ENCODE assay signal across 8 cellular contexts in the genomic region with DNA sequence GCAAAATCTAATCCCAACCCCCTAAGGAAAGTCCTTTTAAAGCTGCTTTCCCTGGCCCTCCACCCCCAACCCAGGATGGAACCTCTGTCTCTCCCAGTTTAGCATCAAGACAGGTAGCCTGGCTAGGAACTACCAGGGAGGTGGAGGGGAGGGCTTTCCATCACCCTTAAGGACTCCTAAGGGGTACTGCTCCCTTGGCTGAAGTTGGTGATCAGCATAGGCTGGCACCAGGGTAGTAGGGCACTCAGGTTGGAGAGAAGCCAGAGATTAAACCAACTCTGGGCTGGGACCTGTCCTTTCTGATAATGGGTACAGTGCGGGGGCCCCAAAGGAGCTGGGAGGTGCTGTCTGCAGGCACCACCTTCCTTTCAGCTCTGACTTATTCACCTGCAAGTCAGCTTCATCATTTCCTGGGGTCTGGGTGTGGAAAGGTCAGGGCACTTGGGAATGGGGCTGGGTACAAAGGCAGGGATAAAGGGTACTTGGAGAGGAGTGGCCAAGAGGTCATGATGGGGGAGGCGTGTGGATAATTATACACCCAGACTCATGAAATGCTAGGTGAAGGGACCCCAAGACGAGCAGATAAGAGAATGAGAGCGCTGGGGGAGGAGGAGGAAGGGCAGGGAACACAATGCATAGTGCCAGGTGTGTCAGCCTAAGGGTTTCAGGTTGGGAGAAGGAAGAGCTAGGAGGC. TPM values are rescaled to one million over a fixed set of nuclear protein-coding genes. Genes with fewer than 3 reads are reported as not detected.
DNase-seq lines count a peak whose midpoint lies in the region; ATAC-seq, FAIRE-seq and TF ChIP-seq lines count a peak whose summit lies in the region.

No MANE protein-coding gene starts in this region.

- peak overlapping the region; percentile 70 to 82 for H4K8ac ChIP-seq in IMR-90 (ENCODE audit: low read depth in 2 of 2, low read length in 2 of 2)

- H4K20me1 ChIP-seq in IMR-90 (ENCODE audit: insufficient read depth, low read length) (peaks cover 56% of the 10 kb centered on the region), HepG2 (ENCODE audit: insufficient read depth, low read length) (0 out of 2 replicates have a peak, but pooled peaks cover 2% of the 10 kb centered on the region)

- H3K27ac ChIP-seq in IMR-90 (ENCODE audit: insufficient read depth, low read length), result peak overlapping the region; percentile 99
- H3K27ac ChIP-seq in ascending aorta, result peak overlapping the region; percentile 94 to 98
- peak overlapping the region; percentile 13 for H3K27ac ChIP-seq in HepG2 (ENCODE audit: extremely low read length, insufficient read depth, low read length)
- H3K27ac ChIP-seq in suprapubic skin, result peak overlapping the region; percentile 89

- H2AK9ac ChIP-seq in IMR-90 (replicated peaks; ENCODE audit: low read depth, low read length, poor library complexity), result peak overlapping the region; percentile 95

- H3K27me3 ChIP-seq in BE2C, result no peaks in the 10 kb centered on the region
- H3K27me3 ChIP-seq in IMR-90 (ENCODE audit: control insufficient read depth, insufficient read depth, low read length), result no peaks in the 10 kb centered on the region
- H3K27me3 ChIP-seq in ascending aorta, result no peaks in the 10 kb centered on the region
- no peaks in the 10 kb centered on the region; a peak in 1 of 5 replicates for H3K27me3 ChIP-seq in HepG2 (ENCODE audit: control insufficient read depth in 1 of 2, insufficient read depth in 2 of 2, low read length in 2 of 2)
- H3K27me3 ChIP-seq in suprapubic skin, result no peaks in the 10 kb centered on the region

- H2BK5ac ChIP-seq in IMR-90 (ENCODE audit: low read depth, low read length, poor library complexity, severe bottlenecking), result peak overlapping the region; percentile 93

- ATAC-seq in IMR-90 (ENCODE audit: low read depth) (no peak), HepG2 (peak; percentile 2; the same call in 2 of the 3 replicates)

- TF ChIP-seq EP300 in HepG2 (IDR thresholded peaks at IDR 0.05; ENCODE audit: low read depth in 2 of 2, low read length in 2 of 2), result no peak
- no peak for TF ChIP-seq EP300 in HepG2 (CRISPR knock-in tag; IDR thresholded peaks at IDR 0.05; ENCODE audit: borderline replicate concordance)
- TF ChIP-seq EP300 in suprapubic skin (IDR thresholded peaks at IDR 0.05), result no peak

- intact Hi-C loops in IMR-90 (cut with micrococcal nuclease) (loop anchor here (5.0 kb wide), 1 partner anchor 35 kb away; a partner anchor contains a TSS), ascending aorta (cut with DNase I) (no loop called here), HepG2 (cut with micrococcal nuclease; ENCODE audit: unreplicated experiment) (loop anchor here (5.0 kb wide), 1 partner anchor 35 kb away; a partner anchor contains a TSS)

- H3K14ac ChIP-seq in IMR-90 (replicated peaks; ENCODE audit: low read depth, low read length), result peak overlapping the region; percentile 94

- FAIRE-seq in HepG2 (lab: Jason Lieb, UNC), result no peak

- no peak for DNase-seq in BE2C
- DNase-seq in IMR-90, result no peak
- DNase-seq in ascending aorta (ENCODE audit: low spot score in 2 of 2), result no peak
- DNase-seq in HepG2 (ENCODE audit: low spot score), result no peak
- no peak for DNase-seq in suprapubic skin (ENCODE audit: low spot score in 2 of 2)
- DNase-seq in occipital lobe (lab: John Stamatoyannopoulos, UW), result no peak
- DNase-seq in NCI-H128 (lab: John Stamatoyannopoulos, UW; ENCODE audit: unreplicated experiment), result no peak
- DNase-seq in COLO829 (ENCODE audit: low spot score), result no peak

- H4K5ac ChIP-seq in IMR-90 (ENCODE audit: low read depth, low read length), result peak overlapping the region; percentile 58

- CTCF ChIA-PET in IMR-90 (lab: Yijun Ruan, JAX), result interaction anchor here (0.7 to 1.2 kb wide), 2 partner anchors 9 to 13 kb away, joined by 4 to 6 read pairs; no protein-coding TSS in a partner anchor
- CTCF ChIA-PET in HepG2 (lab: Yijun Ruan, JAX; ENCODE audit: low intra/inter-chr PET ratio, low total read pairs), result no interaction called here

- POLR2A ChIA-PET in IMR-90 (lab: Charles Lee; ENCODE audit: unreplicated experiment) (interaction anchor here (0.6 to 1.4 kb wide), 2 partner anchors 9 to 217 kb away, joined by 3 read pairs; a partner anchor contains a TSS), HepG2 (lab: Yijun Ruan, JAX) (interaction anchor here (1.2 to 13.5 kb wide), 6 partner anchors 9 to 153 kb away, joined by 3 to 390 read pairs (median 19); a partner anchor contains a TSS)

- H3K4me1 ChIP-seq in BE2C (peaks cover 3% of the 10 kb centered on the region), IMR-90 (ENCODE audit: control insufficient read depth, insufficient read depth, low read length) (peaks cover 48% of the 10 kb centered on the region), ascending aorta (peaks cover 37 to 56% of the 10 kb centered on the region in 2 donors), HepG2 (ENCODE audit: insufficient read depth, low read length) (peaks cover 83% of the 10 kb centered on the region), suprapubic skin (peaks cover 87% of the 10 kb centered on the region)

- H3K18ac ChIP-seq in IMR-90 (ENCODE audit: low read depth, low read length), result peak overlapping the region; percentile 91

- TF ChIP-seq RAD21 in IMR-90 (IDR thresholded peaks at IDR 0.05; ENCODE audit: low read length) (no peak), HepG2 (CRISPR knock-in tag; IDR thresholded peaks at IDR 0.05) (no peak)

- H3K4me2 ChIP-seq in IMR-90 (ENCODE audit: low read depth, low read length), result peak overlapping the region; percentile 98
- H3K4me2 ChIP-seq in HepG2 (ENCODE audit: low read depth, low read length), result peak overlapping the region; percentile 92

- TF ChIP-seq CTCF in BE2C (IDR thresholded peaks at IDR 0.05; ENCODE audit: low read depth, low read length) (no peak), IMR-90 (conservative IDR thresholded peaks at IDR 0.05; ENCODE audit: low read depth, low read length) (no peak), ascending aorta (IDR thresholded peaks at IDR 0.05) (no peak), HepG2 (CRISPR knock-in tag; IDR thresholded peaks at IDR 0.05) (no peak), suprapubic skin (IDR thresholded peaks at IDR 0.05) (no peak)

- peaks cover 49% of the 10 kb centered on the region for H3K79me2 ChIP-seq in HepG2 (ENCODE audit: insufficient read depth, low read length)

- H2AK5ac ChIP-seq in IMR-90 (ENCODE audit: low read depth, low read length), result peak overlapping the region; percentile 73

- no TSS peak for BruUV-seq in IMR-90 (replicated peaks; lab: Mats Ljungman, UMichigan)
- BruUV-seq in HepG2 (replicated peaks; lab: Mats Ljungman, UMichigan), result no TSS peak

- H3K56ac ChIP-seq in IMR-90 (ENCODE audit: extremely low read depth, insufficient read depth, low read length), result peak overlapping the region; percentile 77

- H3K4me3 ChIP-seq in BE2C (ENCODE audit: low read depth, low read length) (peak overlapping the region; percentile 89), IMR-90 (ENCODE audit: insufficient read depth, low read depth, low read length) (peak overlapping the region; percentile 94), ascending aorta (peak overlapping the region; percentile 72 to 89), HepG2 (replicated peaks in 1 of 3; ENCODE audit: insufficient read depth in 1 of 3, low read depth in 2 of 3, low read length in 3 of 3) (peak overlapping the region; percentile 85 to 92 (median 90)), suprapubic skin (peak overlapping the region; percentile 90)

- TF ChIP-seq POLR2A in IMR-90 (IDR thresholded peaks at IDR 0.05; ENCODE audit: low read depth, low read length) (no peak), HepG2 (IDR thresholded peaks at IDR 0.05; ENCODE audit: insufficient read depth in 1 of 2, low read depth in 2 of 2, low read length in 2 of 2) (no peak), suprapubic skin (IDR thresholded peaks at IDR 0.05) (no peak)

- H3K23ac ChIP-seq in IMR-90 (ENCODE audit: low read depth, low read length), result peak overlapping the region; percentile 97

- H2BK120ac ChIP-seq in IMR-90 (ENCODE audit: low read depth, low read length), result peak overlapping the region; percentile 73

- in situ Hi-C loops in IMR-90 (cut with MboI; ENCODE audit: low sequenced_read_pairs) (no loop called here), HepG2 (cut with HindIII; ENCODE audit: extremely low pct_ligation_motif_present, low pct_unique_long_range_greater_than_20kb) (no loop called here)

- peak overlapping the region; percentile 94 for H4K91ac ChIP-seq in IMR-90 (ENCODE audit: insufficient read depth, low read depth, low read length)

- WGBS in IMR-90 (ENCODE audit: extremely low coverage in 2 of 2, insufficient read length in 1 of 2), 2 experiments, result no CpG with 5 or more reads among the region's 4 CpGs
- WGBS in HepG2 (ENCODE audit: low lambda C conversion rate), result 31% methylated on average over 4 of the region's 4 CpGs
- WGBS in suprapubic skin, result 25% methylated on average over 4 of the region's 4 CpGs

- H2AFZ ChIP-seq in IMR-90 (replicated peaks; ENCODE audit: low read length, poor library complexity) (no peak overlapping the region), HepG2 (ENCODE audit: low read length) (no peak overlapping the region)

- H3K36me3 ChIP-seq in BE2C (no peaks in the 10 kb centered on the region), IMR-90 (ENCODE audit: control insufficient read depth, insufficient read depth, low read length) (peaks cover 14% of the 10 kb centered on the region), ascending aorta (peaks cover 0 to 1% of the 10 kb centered on the region in 2 donors), HepG2 (replicated peaks in 1 of 2; ENCODE audit: control insufficient read depth in 1 of 2, insufficient read depth in 2 of 2, low read length in 2 of 2) (peaks cover 0 to 3% of the 10 kb centered on the region in 2 experiments; a peak in 2 of 5 replicates), suprapubic skin (no peaks in the 10 kb centered on the region)

- peak overlapping the region; percentile 92 for H3K4ac ChIP-seq in IMR-90 (ENCODE audit: low read depth, low read length)

- peak overlapping the region; percentile 87 for H3K9ac ChIP-seq in IMR-90 (ENCODE audit: low read depth, low read length)
- peak overlapping the region; percentile 83 for H3K9ac ChIP-seq in HepG2 (ENCODE audit: insufficient read depth, low read depth, low read length)

- H3K79me1 ChIP-seq in IMR-90 (ENCODE audit: low read depth in 1 of 2, low read length in 2 of 2), result peaks cover 4 to 81% of the 10 kb centered on the region in 2 experiments; a peak in 3 of 4 replicates

- H2BK20ac ChIP-seq in IMR-90 (ENCODE audit: low read depth, low read length), result peak overlapping the region; percentile 62

- dilution Hi-C loops in IMR-90 (cut with HindIII; ENCODE audit: low sequenced_read_pairs, unreplicated experiment), result no loop called here

- H3K9me3 ChIP-seq in BE2C (no peaks in the 10 kb centered on the region), IMR-90 (ENCODE audit: control insufficient read depth, insufficient read depth, low read length) (no peaks in the 10 kb centered on the region), ascending aorta (no peaks in the 10 kb centered on the region), HepG2 (ENCODE audit: low read length) (no peaks in the 10 kb centered on the region), suprapubic skin (no peaks in the 10 kb centered on the region)

- peak overlapping the region; percentile 81; the same call in 1 of the 3 replicates for H2BK15ac ChIP-seq in IMR-90 (ENCODE audit: low read depth, low read length)

- peaks cover 43% of the 10 kb centered on the region for H3K9me1 ChIP-seq in IMR-90 (ENCODE audit: insufficient read depth, low read length)

RNA-seq across cellular contexts. Expression of a gene that starts 1.3 kb away (rescaled TPM):
- polyA plus RNA-seq in BE2C (2012; ENCODE audit: insufficient read depth, insufficient read length, low read depth), result 293 TPM
- total RNA-seq in IMR-90 (2012; rRNA removed), result 81.4 and 91.8 TPM in 2 replicates
- 101 and 117 TPM in 2 replicates for polyA plus RNA-seq in IMR-90 (2012; rRNA removed)
- polyA plus RNA-seq in IMR-90 (2012; cell fraction: cytosol; rRNA removed), result 64.3 and 78.0 TPM in 2 replicates
- polyA plus RNA-seq in IMR-90 (2012; cell fraction: nucleus; rRNA removed; ENCODE audit: low replicate concordance), result 272 and 424 TPM in 2 replicates
- total RNA-seq in ascending aorta, result 169 TPM
- 15.0 and 16.1 TPM in 2 replicates for total RNA-seq in HepG2 (2016; rRNA removed; fragmentation: Illumina TruSeq; extraction: Trizol)
- total RNA-seq in HepG2 (2016; cell fraction: cytosol; rRNA removed; fragmentation: Illumina TruSeq; extraction: Trizol; ENCODE audit: low read depth), result 7.7 and 8.4 TPM in 2 replicates
- 12.9 and 18.6 TPM in 2 replicates for total RNA-seq in HepG2 (2016; cell fraction: insoluble cytoplasmic fraction; rRNA removed; fragmentation: Illumina TruSeq; extraction: Trizol)
- 10.3 and 11.1 TPM in 2 replicates for total RNA-seq in HepG2 (2016; cell fraction: membrane; rRNA removed; fragmentation: Illumina TruSeq; extraction: Trizol)
- 13.2 and 15.5 TPM in 2 replicates for total RNA-seq in HepG2 (2016; cell fraction: nucleus; rRNA removed; fragmentation: Illumina TruSeq; extraction: Trizol)
- polyA plus RNA-seq in HepG2 (2011; rRNA removed), result 32.1 and 33.1 TPM in 2 replicates
- polyA plus RNA-seq in HepG2 (2011; cell fraction: cytosol; rRNA removed), result 15.2 and 17.5 TPM in 2 replicates
- 104 and 108 TPM in 2 replicates for polyA plus RNA-seq in HepG2 (2011; cell fraction: nucleus; rRNA removed)
- 28.0 and 37.8 TPM in 2 replicates for polyA plus RNA-seq in HepG2 (2012)
- polyA plus RNA-seq in HepG2 (2016; cell fraction: cytosol; fragmentation: Illumina TruSeq; extraction: Trizol; ENCODE audit: low read depth), result 1.9 and 2.0 TPM in 2 replicates
- polyA plus RNA-seq in HepG2 (2016; cell fraction: insoluble cytoplasmic fraction; fragmentation: Illumina TruSeq; extraction: Trizol; ENCODE audit: low read depth), result 13.1 and 13.4 TPM in 2 replicates
- 3.6 and 3.8 TPM in 2 replicates for polyA plus RNA-seq in HepG2 (2016; cell fraction: membrane; fragmentation: Illumina TruSeq; extraction: Trizol; ENCODE audit: low read depth)
- polyA plus RNA-seq in HepG2 (2016; cell fraction: nucleus; fragmentation: Illumina TruSeq; extraction: Trizol; ENCODE audit: insufficient read depth, low read depth), result 34.1 and 35.2 TPM in 2 replicates
- polyA minus RNA-seq in HepG2 (2011; rRNA and poly(A)+ RNA removed; ENCODE audit: low replicate concordance), result 54.1 and 96.8 TPM in 2 replicates
- 17.6 and 19.9 TPM in 2 replicates for polyA minus RNA-seq in HepG2 (2011; cell fraction: cytosol; rRNA and poly(A)+ RNA removed)
- polyA minus RNA-seq in HepG2 (2011; cell fraction: nucleus; rRNA and poly(A)+ RNA removed), result 50.0 and 65.8 TPM in 2 replicates
- 10 to 100 TPM; 13.7 to 42.1 (median 20.6) TPM for total RNA-seq in suprapubic skin
- total RNA-seq in occipital lobe, result 129 TPM

RNA-seq across cellular contexts. Expression of a gene that starts 35.6 kb away (rescaled TPM):
- polyA plus RNA-seq in BE2C (2012; ENCODE audit: insufficient read depth, insufficient read length, low read depth), result 2.1 TPM
- total RNA-seq in IMR-90 (2012; rRNA removed) (not detected in 2 replicates), ascending aorta (not detected), HepG2 (2016; rRNA removed; fragmentation: Illumina TruSeq; extraction: Trizol) (0.38 TPM in 1 of 2 replicates, not detected in the other), suprapubic skin (not detected), occipital lobe (not detected)
- polyA plus RNA-seq in IMR-90 (2012; rRNA removed) (not detected in 2 replicates), HepG2 (2011; rRNA removed) (1.4 and 1.9 TPM in 2 replicates)
- not detected in 2 replicates for polyA plus RNA-seq in IMR-90 (2012; cell fraction: cytosol; rRNA removed)
- 0.07 TPM in 1 of 2 replicates, not detected in the other for polyA plus RNA-seq in IMR-90 (2012; cell fraction: nucleus; rRNA removed; ENCODE audit: low replicate concordance)
- not detected in 2 replicates for total RNA-seq in HepG2 (2016; cell fraction: cytosol; rRNA removed; fragmentation: Illumina TruSeq; extraction: Trizol; ENCODE audit: low read depth)
- total RNA-seq in HepG2 (2016; cell fraction: insoluble cytoplasmic fraction; rRNA removed; fragmentation: Illumina TruSeq; extraction: Trizol), result 0.25 and 0.28 TPM in 2 replicates
- total RNA-seq in HepG2 (2016; cell fraction: membrane; rRNA removed; fragmentation: Illumina TruSeq; extraction: Trizol), result not detected in 2 replicates
- 0.31 TPM in 1 of 2 replicates, not detected in the other for total RNA-seq in HepG2 (2016; cell fraction: nucleus; rRNA removed; fragmentation: Illumina TruSeq; extraction: Trizol)
- 1.3 and 2.1 TPM in 2 replicates for polyA plus RNA-seq in HepG2 (2011; cell fraction: cytosol; rRNA removed)
- polyA plus RNA-seq in HepG2 (2011; cell fraction: nucleus; rRNA removed), result 0.42 and 0.48 TPM in 2 replicates
- polyA plus RNA-seq in HepG2 (2012), result 0.48 and 0.72 TPM in 2 replicates
- 0.08 TPM in 1 of 2 replicates, not detected in the other for polyA plus RNA-seq in HepG2 (2016; cell fraction: cytosol; fragmentation: Illumina TruSeq; extraction: Trizol; ENCODE audit: low read depth)
- polyA plus RNA-seq in HepG2 (2016; cell fraction: insoluble cytoplasmic fraction; fragmentation: Illumina TruSeq; extraction: Trizol; ENCODE audit: low read depth), result not detected in 2 replicates
- polyA plus RNA-seq in HepG2 (2016; cell fraction: membrane; fragmentation: Illumina TruSeq; extraction: Trizol; ENCODE audit: low read depth), result not detected in 2 replicates
- polyA plus RNA-seq in HepG2 (2016; cell fraction: nucleus; fragmentation: Illumina TruSeq; extraction: Trizol; ENCODE audit: insufficient read depth, low read depth), result 0.64 and 0.79 TPM in 2 replicates
- 1.4 and 2.7 TPM in 2 replicates for polyA minus RNA-seq in HepG2 (2011; rRNA and poly(A)+ RNA removed; ENCODE audit: low replicate concordance)
- 0.49 TPM in 1 of 2 replicates, not detected in the other for polyA minus RNA-seq in HepG2 (2011; cell fraction: cytosol; rRNA and poly(A)+ RNA removed)
- 0.39 and 1.1 TPM in 2 replicates for polyA minus RNA-seq in HepG2 (2011; cell fraction: nucleus; rRNA and poly(A)+ RNA removed)

RNA-seq across cellular contexts. Expression of a gene that starts 42.8 kb away (rescaled TPM):
- 44.7 TPM for polyA plus RNA-seq in BE2C (2012; ENCODE audit: insufficient read depth, insufficient read length, low read depth)
- total RNA-seq in IMR-90 (2012; rRNA removed) (22.5 and 28.0 TPM in 2 replicates), ascending aorta (101 TPM), HepG2 (2016; rRNA removed; fragmentation: Illumina TruSeq; extraction: Trizol) (15.9 and 33.5 TPM in 2 replicates), suprapubic skin (100 to 1,000 TPM in 1 of 4 donors, 10 to 100 TPM in 3; 33.6 to 116 (median 50.3) TPM), occipital lobe (37.6 TPM)
- polyA plus RNA-seq in IMR-90 (2012; rRNA removed) (23.4 and 29.9 TPM in 2 replicates), HepG2 (2011; rRNA removed) (74.5 and 92.0 TPM in 2 replicates)
- 9.3 and 11.6 TPM in 2 replicates for polyA plus RNA-seq in IMR-90 (2012; cell fraction: cytosol; rRNA removed)
- polyA plus RNA-seq in IMR-90 (2012; cell fraction: nucleus; rRNA removed; ENCODE audit: low replicate concordance), result 59.4 and 172 TPM in 2 replicates
- total RNA-seq in HepG2 (2016; cell fraction: cytosol; rRNA removed; fragmentation: Illumina TruSeq; extraction: Trizol; ENCODE audit: low read depth), result 17.8 and 22.2 TPM in 2 replicates
- total RNA-seq in HepG2 (2016; cell fraction: insoluble cytoplasmic fraction; rRNA removed; fragmentation: Illumina TruSeq; extraction: Trizol), result 17.1 and 30.7 TPM in 2 replicates
- 16.0 and 18.2 TPM in 2 replicates for total RNA-seq in HepG2 (2016; cell fraction: membrane; rRNA removed; fragmentation: Illumina TruSeq; extraction: Trizol)
- total RNA-seq in HepG2 (2016; cell fraction: nucleus; rRNA removed; fragmentation: Illumina TruSeq; extraction: Trizol), result 51.8 and 57.5 TPM in 2 replicates
- polyA plus RNA-seq in HepG2 (2011; cell fraction: cytosol; rRNA removed), result 35.4 and 38.7 TPM in 2 replicates
- polyA plus RNA-seq in HepG2 (2011; cell fraction: nucleus; rRNA removed), result 126 and 134 TPM in 2 replicates
- polyA plus RNA-seq in HepG2 (2012), result 37.2 and 38.4 TPM in 2 replicates
- polyA plus RNA-seq in HepG2 (2016; cell fraction: cytosol; fragmentation: Illumina TruSeq; extraction: Trizol; ENCODE audit: low read depth), result 2.1 and 2.5 TPM in 2 replicates
- polyA plus RNA-seq in HepG2 (2016; cell fraction: insoluble cytoplasmic fraction; fragmentation: Illumina TruSeq; extraction: Trizol; ENCODE audit: low read depth), result 14.7 and 16.3 TPM in 2 replicates
- 4.2 and 4.7 TPM in 2 replicates for polyA plus RNA-seq in HepG2 (2016; cell fraction: membrane; fragmentation: Illumina TruSeq; extraction: Trizol; ENCODE audit: low read depth)
- polyA plus RNA-seq in HepG2 (2016; cell fraction: nucleus; fragmentation: Illumina TruSeq; extraction: Trizol; ENCODE audit: insufficient read depth, low read depth), result 113 and 121 TPM in 2 replicates
- 83.9 and 155 TPM in 2 replicates for polyA minus RNA-seq in HepG2 (2011; rRNA and poly(A)+ RNA removed; ENCODE audit: low replicate concordance)
- 19.6 and 24.9 TPM in 2 replicates for polyA minus RNA-seq in HepG2 (2011; cell fraction: cytosol; rRNA and poly(A)+ RNA removed)
- polyA minus RNA-seq in HepG2 (2011; cell fraction: nucleus; rRNA and poly(A)+ RNA removed), result 113 and 148 TPM in 2 replicates

RNA-seq across cellular contexts. Expression of a gene that starts 43.7 kb away (rescaled TPM):
- 528 TPM for polyA plus RNA-seq in BE2C (2012; ENCODE audit: insufficient read depth, insufficient read length, low read depth)
- total RNA-seq in IMR-90 (2012; rRNA removed), result 553 and 927 TPM in 2 replicates
- polyA plus RNA-seq in IMR-90 (2012; rRNA removed), result 952 and 1,264 TPM in 2 replicates
- 935 and 1,213 TPM in 2 replicates for polyA plus RNA-seq in IMR-90 (2012; cell fraction: cytosol; rRNA removed)
- polyA plus RNA-seq in IMR-90 (2012; cell fraction: nucleus; rRNA removed; ENCODE audit: low replicate concordance), result 229 and 499 TPM in 2 replicates
- 103 TPM for total RNA-seq in ascending aorta
- 150 and 284 TPM in 2 replicates for total RNA-seq in HepG2 (2016; rRNA removed; fragmentation: Illumina TruSeq; extraction: Trizol)
- total RNA-seq in HepG2 (2016; cell fraction: cytosol; rRNA removed; fragmentation: Illumina TruSeq; extraction: Trizol; ENCODE audit: low read depth), result 92.7 and 103 TPM in 2 replicates
- total RNA-seq in HepG2 (2016; cell fraction: insoluble cytoplasmic fraction; rRNA removed; fragmentation: Illumina TruSeq; extraction: Trizol), result 138 and 293 TPM in 2 replicates
- total RNA-seq in HepG2 (2016; cell fraction: membrane; rRNA removed; fragmentation: Illumina TruSeq; extraction: Trizol), result 147 and 165 TPM in 2 replicates
- 188 and 211 TPM in 2 replicates for total RNA-seq in HepG2 (2016; cell fraction: nucleus; rRNA removed; fragmentation: Illumina TruSeq; extraction: Trizol)
- 442 and 461 TPM in 2 replicates for polyA plus RNA-seq in HepG2 (2011; rRNA removed)
- 664 and 870 TPM in 2 replicates for polyA plus RNA-seq in HepG2 (2011; cell fraction: cytosol; rRNA removed)
- 174 and 212 TPM in 2 replicates for polyA plus RNA-seq in HepG2 (2011; cell fraction: nucleus; rRNA removed)
- 199 and 208 TPM in 2 replicates for polyA plus RNA-seq in HepG2 (2012)
- polyA plus RNA-seq in HepG2 (2016; cell fraction: cytosol; fragmentation: Illumina TruSeq; extraction: Trizol; ENCODE audit: low read depth), result 105 and 112 TPM in 2 replicates
- polyA plus RNA-seq in HepG2 (2016; cell fraction: insoluble cytoplasmic fraction; fragmentation: Illumina TruSeq; extraction: Trizol; ENCODE audit: low read depth), result 153 and 154 TPM in 2 replicates
- 145 and 154 TPM in 2 replicates for polyA plus RNA-seq in HepG2 (2016; cell fraction: membrane; fragmentation: Illumina TruSeq; extraction: Trizol; ENCODE audit: low read depth)
- 326 and 354 TPM in 2 replicates for polyA plus RNA-seq in HepG2 (2016; cell fraction: nucleus; fragmentation: Illumina TruSeq; extraction: Trizol; ENCODE audit: insufficient read depth, low read depth)
- polyA minus RNA-seq in HepG2 (2011; rRNA and poly(A)+ RNA removed; ENCODE audit: low replicate concordance), result 359 and 489 TPM in 2 replicates
- 105 and 115 TPM in 2 replicates for polyA minus RNA-seq in HepG2 (2011; cell fraction: cytosol; rRNA and poly(A)+ RNA removed)
- polyA minus RNA-seq in HepG2 (2011; cell fraction: nucleus; rRNA and poly(A)+ RNA removed), result 44.5 and 56.7 TPM in 2 replicates
- total RNA-seq in suprapubic skin, result 100 to 1,000 TPM; 160 to 278 (median 240) TPM
- total RNA-seq in occipital lobe, result 193 TPM

Comparison
In these comparisons a context has a peak if more than half of its experiments do, and no peak if none do; other contexts are left out.
1. H3K27ac ChIP-seq: peak in every context shown above with its lines; median percentile 99 in IMR-90; 96 in ascending aorta; 89 in suprapubic skin; 13 in HepG2.